ENCODE assay signal across 29 cellular contexts in genomic region chr11:111523343-111523742, GRCh38. TPM values are rescaled to one million over a fixed set of nuclear protein-coding genes. Genes with fewer than 3 reads are reported as not detected.
"Had no signal": no experiment of that assay in that cellular context is flagged by ENCODE, and none has a peak within 500 bp of the region (broad histone marks: within the 10 kb centered on the region; RNA-seq: fewer than 3 reads in every experiment).

No MANE protein-coding gene starts in this region.

- H3K27me3 ChIP-seq: ascending aorta, SJSA1, thyroid gland, upper lobe of right lung had no signal

- H3K4me1 ChIP-seq: adrenal gland, ascending aorta, esophagus muscularis mucosa, thyroid gland, upper lobe of right lung had no signal

- H3K27ac Mint-ChIP-seq: activated B cell treated with CpG ODN at 0.5 μM for 24 hours; activated naive CD4-positive, alpha-beta T cell treated with anti-CD3 and anti-CD28 coated beads, Interleukin-2, amount 10 ng/mL, durations not matched to agents 7 days and 5 days; mesothelial cell of epicardium; natural killer cell had no signal

- H3K9me3 Mint-ChIP-seq: activated B cell treated with CpG ODN at 0.5 μM for 24 hours; activated naive CD4-positive, alpha-beta T cell treated with anti-CD3 and anti-CD28 coated beads, Interleukin-2, amount 10 ng/mL, durations not matched to agents 7 days and 5 days; central memory CD8-positive, alpha-beta T cell; mesothelial cell of epicardium; natural killer cell had no signal

- H3K36me3 Mint-ChIP-seq: activated naive CD4-positive, alpha-beta T cell treated with anti-CD3 and anti-CD28 coated beads, Interleukin-2, amount 10 ng/mL, durations not matched to agents 7 days and 5 days; mesothelial cell of epicardium; natural killer cell had no signal

- H3K9me3 ChIP-seq: adrenal gland, ascending aorta, esophagus muscularis mucosa, SJSA1, thyroid gland, upper lobe of right lung had no signal

- H3K4me3 Mint-ChIP-seq: activated B cell treated with CpG ODN at 0.5 μM for 24 hours; activated naive CD4-positive, alpha-beta T cell treated with anti-CD3 and anti-CD28 coated beads, Interleukin-2, amount 10 ng/mL, durations not matched to agents 7 days and 5 days; central memory CD8-positive, alpha-beta T cell; mesothelial cell of epicardium; natural killer cell had no signal

- H3K4me3 ChIP-seq: adrenal gland, ascending aorta, esophagus muscularis mucosa, SJSA1, thyroid gland, upper lobe of right lung had no signal

- H3K27ac ChIP-seq: adrenal gland, ascending aorta, esophagus muscularis mucosa, SJSA1, thyroid gland, upper lobe of right lung had no signal

- H3K27me3 Mint-ChIP-seq: activated naive CD4-positive, alpha-beta T cell treated with anti-CD3 and anti-CD28 coated beads, Interleukin-2, amount 10 ng/mL, durations not matched to agents 7 days and 5 days had no signal

- DNase-seq: activated B cell treated with CpG ODN at 0.5 μM for 24 hours; activated CD8-positive, alpha-beta memory T cell treated with anti-CD3 and anti-CD28 coated beads, Interleukin-2, amount 50 U/mL, for 48 hours; activated naive CD4-positive, alpha-beta T cell treated with anti-CD3 and anti-CD28 coated beads, Interleukin-2, amount 10 ng/mL, durations not matched to agents 7 days and 5 days; adrenal gland; effector memory CD4-positive, alpha-beta T cell; hippocampal formation; left ventricle myocardium superior; natural killer cell; small intestine; stimulated activated CD8-positive, alpha-beta memory T cell treated with anti-CD3 and anti-CD28 coated beads, Interleukin-4, amount 100 ng/mL, for 48 hours; stimulated activated naive CD4-positive, alpha-beta T cell; substantia nigra; T1000; thyroid gland; upper lobe of right lung had no signal

- H3K36me3 ChIP-seq: adrenal gland, ascending aorta, esophagus muscularis mucosa, SJSA1, thyroid gland, upper lobe of right lung had no signal

- H3K4me1 Mint-ChIP-seq: central memory CD8-positive, alpha-beta T cell; natural killer cell had no signal

- ATAC-seq: left ventricle myocardium superior, natural killer cell, sciatic nerve had no signal

RNA-seq across cellular contexts. Expression of gene HOATZ, which starts 8.8 kb away (rescaled TPM):
- total RNA-seq: activated B cell treated with CpG ODN at 0.5 μM for 24 hours; activated CD8-positive, alpha-beta memory T cell treated with anti-CD3 and anti-CD28 coated beads for 36 hours; adrenal gland; ascending aorta; dermis microvascular lymphatic vessel endothelial cell; esophagus muscularis mucosa; frontal cortex; left ventricle myocardium superior; mammary epithelial cell; mesothelial cell of epicardium; natural killer cell; osteoblast; posterior vena cava; renal cortical epithelial cell; sciatic nerve; SJSA1; T-helper 1 cell treated with Interleukin-12 subunit alpha and Interleukin-12 subunit beta and Interleukin-4 antibody, amounts not matched to agents 30 ng/mL and 1 ng/mL, for 36 hours; thyroid gland; upper lobe of right lung had no signal
- polyA plus RNA-seq: adrenal gland, mammary epithelial cell, small intestine had no signal

RNA-seq across cellular contexts. Expression of gene BTG4, which starts 11.2 kb away (rescaled TPM):
- total RNA-seq: activated B cell treated with CpG ODN at 0.5 μM for 24 hours; activated CD8-positive, alpha-beta memory T cell treated with anti-CD3 and anti-CD28 coated beads for 36 hours; adrenal gland; ascending aorta; dermis microvascular lymphatic vessel endothelial cell; esophagus muscularis mucosa; frontal cortex; left ventricle myocardium superior; mammary epithelial cell; mesothelial cell of epicardium; natural killer cell; osteoblast; posterior vena cava; renal cortical epithelial cell; sciatic nerve; SJSA1; T-helper 1 cell treated with Interleukin-12 subunit alpha and Interleukin-12 subunit beta and Interleukin-4 antibody, amounts not matched to agents 30 ng/mL and 1 ng/mL, for 36 hours; thyroid gland; upper lobe of right lung had no signal
- polyA plus RNA-seq: adrenal gland, small intestine had no signal

RNA-seq across cellular contexts. Expression of gene LAYN, which starts 17.2 kb away (rescaled TPM):
- total RNA-seq: activated B cell treated with CpG ODN at 0.5 μM for 24 hours had no signal
